ENCODE assay signal across 5 cellular contexts in genomic region chr9:42370126-42370525, GRCh38.
DNase-seq lines count a peak whose midpoint lies in the region; TF ChIP-seq lines count a peak whose summit lies in the region.
"Not testable (repeated sequence)": the region's sequence is repeated elsewhere in the genome, so short reads cannot be mapped to it uniquely, and the experiment has no call there.

No MANE protein-coding gene starts in this region.

- H3K79me1 ChIP-seq in mesendoderm (ENCODE audit: low read length), result not testable (repeated sequence)

- not testable (repeated sequence) for H3K23ac ChIP-seq in mesendoderm (ENCODE audit: low read length)

- H3K27ac Mint-ChIP-seq in glutamatergic neuron (ENCODE audit: unreplicated experiment) (peak overlapping the region; percentile 97), neural crest cell (ENCODE audit: unreplicated experiment) (peak overlapping the region; percentile 37)

- H3K27me3 ChIP-seq in WERI-Rb-1 (ENCODE audit: insufficient read depth, low read depth, severe bottlenecking); mesendoderm (ENCODE audit: insufficient read depth, low read length, poor library complexity): not testable (repeated sequence)

- not testable (repeated sequence) for H3K4me3 ChIP-seq in WERI-Rb-1 (ENCODE audit: low read depth, low read length); mesendoderm (ENCODE audit: low read length)

- not testable (repeated sequence) for H2BK15ac ChIP-seq in mesendoderm (replicated peaks; ENCODE audit: low read depth)

- H2AK5ac ChIP-seq in mesendoderm (ENCODE audit: low read length), result not testable (repeated sequence)

- not testable (repeated sequence) for H3K4ac ChIP-seq in mesendoderm (ENCODE audit: low read depth, low read length)

- H3K9me3 ChIP-seq in WERI-Rb-1 (ENCODE audit: severe bottlenecking), result not testable (repeated sequence)

- not testable (repeated sequence) for H4K8ac ChIP-seq in mesendoderm (ENCODE audit: low read depth, low read length)

- not testable (repeated sequence) for H3K27ac ChIP-seq in WERI-Rb-1; mesendoderm (ENCODE audit: low read depth, low read length)

- H3K9me3 Mint-ChIP-seq in glutamatergic neuron (ENCODE audit: unreplicated experiment), result peaks cover 14% of the 10 kb centered on the region
- not testable (repeated sequence) for H3K9me3 Mint-ChIP-seq in neural crest cell

- H2BK120ac ChIP-seq in mesendoderm (ENCODE audit: low read depth, low read length), result not testable (repeated sequence)

- H3K4me1 ChIP-seq in mesendoderm (ENCODE audit: control insufficient read depth, low read depth, low read length), result not testable (repeated sequence)

- H3K4me1 Mint-ChIP-seq in glutamatergic neuron (ENCODE audit: low read depth, unreplicated experiment), result peaks cover 19% of the 10 kb centered on the region
- peaks cover 19% of the 10 kb centered on the region for H3K4me1 Mint-ChIP-seq in neural crest cell

- H3K4me3 Mint-ChIP-seq in glutamatergic neuron (ENCODE audit: unreplicated experiment), result peak overlapping the region; percentile 39
- not testable (repeated sequence) for H3K4me3 Mint-ChIP-seq in neural crest cell

- not testable (repeated sequence) for TF ChIP-seq CTCF in WERI-Rb-1 (IDR thresholded peaks at IDR 0.05; ENCODE audit: low read depth, low read length); glutamatergic neuron (IDR thresholded peaks at IDR 0.05; ENCODE audit: partially characterized antibody, unreplicated experiment); neural crest cell (conservative IDR thresholded peaks at IDR 0.05)

- not testable (repeated sequence) for H3K18ac ChIP-seq in mesendoderm (ENCODE audit: low read length)

- H3K27me3 Mint-ChIP-seq in glutamatergic neuron (ENCODE audit: unreplicated experiment), result peaks cover 11% of the 10 kb centered on the region
- H3K27me3 Mint-ChIP-seq in neural crest cell (ENCODE audit: low read depth), result not testable (repeated sequence)

- peaks cover 11% of the 10 kb centered on the region for H3K36me3 Mint-ChIP-seq in glutamatergic neuron (ENCODE audit: unreplicated experiment)
- H3K36me3 Mint-ChIP-seq in neural crest cell (ENCODE audit: low read depth), result not testable (repeated sequence)

- H3K56ac ChIP-seq in mesendoderm (ENCODE audit: low read length), result not testable (repeated sequence)

- no CpG with 5 or more reads among the region's 2 CpGs for WGBS in mesendoderm (ENCODE audit: extremely low coverage, insufficient coverage, low lambda C conversion rate)

- H3K4me2 ChIP-seq in mesendoderm (ENCODE audit: low read length), result not testable (repeated sequence)

- not testable (repeated sequence) for H2BK5ac ChIP-seq in mesendoderm (ENCODE audit: low read length)

- peak; percentile 1 for DNase-seq in H4 (ENCODE audit: low spot score)
- peak; percentile 52 for DNase-seq in WERI-Rb-1
- not testable (repeated sequence) for DNase-seq in glutamatergic neuron; neural crest cell (ENCODE audit: low read depth, low spot score)
- peak; percentile 55 for DNase-seq in mesendoderm

- H3K79me2 ChIP-seq in mesendoderm (ENCODE audit: control insufficient read depth, insufficient read depth, low read length), result not testable (repeated sequence)

- not testable (repeated sequence) for H3K36me3 ChIP-seq in WERI-Rb-1; mesendoderm (ENCODE audit: control insufficient read depth, insufficient read depth, low read length)

- not testable (repeated sequence) for H4K5ac ChIP-seq in mesendoderm (ENCODE audit: low read length)

- H3K9ac ChIP-seq in mesendoderm (ENCODE audit: low read length), result not testable (repeated sequence)
